In genomic region chr10:101724446-101724845, GRCh38 we compare ENCODE assay signal across 41 cellular contexts. TPM values are rescaled to one million over a fixed set of nuclear protein-coding genes. Genes with fewer than 3 reads are reported as not detected.
"Had no signal": no experiment of that assay in that cellular context is flagged by ENCODE, and none has a peak within 500 bp of the region (broad histone marks: within the 10 kb centered on the region; RNA-seq: fewer than 3 reads in every experiment).

No MANE protein-coding gene starts in this region.

- H3K9me3 ChIP-seq: gastroesophageal sphincter, ovary, prostate gland, suprapubic skin, tibial nerve had no signal

- H3K36me3 Mint-ChIP-seq: activated CD4-positive, alpha-beta memory T cell treated with anti-CD3 and anti-CD28 coated beads for 36 hours; activated naive CD4-positive, alpha-beta T cell treated with anti-CD3 and anti-CD28 coated beads, Interleukin-2, amount 10 ng/mL, durations not matched to agents 7 days and 5 days had no signal

- H3K9me3 Mint-ChIP-seq: activated CD4-positive, alpha-beta memory T cell treated with anti-CD3 and anti-CD28 coated beads for 36 hours; activated CD4-positive, alpha-beta T cell treated with anti-CD3 and anti-CD28 coated beads, Interleukin-2, amount 10 ng/mL, durations not matched to agents 24 days and 14 days; activated naive CD4-positive, alpha-beta T cell treated with anti-CD3 and anti-CD28 coated beads, Interleukin-2, amount 10 ng/mL, durations not matched to agents 7 days and 5 days; effector memory CD8-positive, alpha-beta T cell; nephron; T-helper 1 cell treated with Interleukin-12 subunit alpha and Interleukin-12 subunit beta and Interleukin-4 antibody, amounts not matched to agents 30 μg/mL and 1 μg/mL, for 36 hours had no signal

- H3K27ac Mint-ChIP-seq: activated CD4-positive, alpha-beta memory T cell treated with anti-CD3 and anti-CD28 coated beads for 36 hours; activated CD4-positive, alpha-beta T cell treated with anti-CD3 and anti-CD28 coated beads, Interleukin-2, amount 10 ng/mL, durations not matched to agents 24 days and 14 days; activated naive CD4-positive, alpha-beta T cell treated with anti-CD3 and anti-CD28 coated beads, Interleukin-2, amount 10 ng/mL, durations not matched to agents 7 days and 5 days; effector memory CD8-positive, alpha-beta T cell; T-helper 1 cell treated with Interleukin-12 subunit alpha and Interleukin-12 subunit beta and Interleukin-4 antibody, amounts not matched to agents 30 μg/mL and 1 μg/mL, for 36 hours had no signal

- H3K27ac ChIP-seq: brain microvascular endothelial cell, gastroesophageal sphincter, ovary, prostate gland, suprapubic skin, tibial nerve, VCaP had no signal

- H3K4me2 ChIP-seq: smooth muscle cell had no signal

- H3K27me3 ChIP-seq: brain microvascular endothelial cell, ovary had no signal

- H3K4me1 ChIP-seq: gastroesophageal sphincter, prostate gland, suprapubic skin, tibial nerve had no signal

- DNase-seq: activated CD4-positive, alpha-beta memory T cell treated with anti-CD3 and anti-CD28 coated beads for 36 hours; activated CD4-positive, alpha-beta T cell treated with anti-CD3 and anti-CD28 coated beads, Interleukin-2, amount 10 ng/mL, durations not matched to agents 24 days and 14 days; activated CD8-positive, alpha-beta memory T cell treated with anti-CD3 and anti-CD28 coated beads, Interleukin-2, amount 50 U/mL, for 48 hours; activated effector memory CD4-positive, alpha-beta T cell treated with anti-CD3 and anti-CD28 coated beads, Interleukin-2, amount 50 U/mL, for 16 hours; activated naive CD4-positive, alpha-beta T cell treated with anti-CD3 and anti-CD28 coated beads, Interleukin-2, amount 10 ng/mL, durations not matched to agents 7 days and 5 days; amniotic stem cell; brain microvascular endothelial cell; cortex of kidney; effector memory CD8-positive, alpha-beta T cell; head of caudate nucleus; hippocampal formation; left cardiac atrium; left ventricle myocardium superior; ovary; stimulated activated CD4-positive, alpha-beta T cell treated with anti-CD3 and anti-CD28 coated beads, Interleukin-1b, Interleukin-23, amount 100 ng/mL, for 48 hours; stimulated activated CD4-positive, alpha-beta T cell treated with anti-CD3 and anti-CD28 coated beads, Interleukin-4, amount 100 ng/mL, for 4 hours; stimulated activated CD8-positive, alpha-beta memory T cell treated with anti-CD3 and anti-CD28 coated beads, Interleukin-4, amount 100 ng/mL, for 48 hours; stimulated activated naive CD4-positive, alpha-beta T cell; SW 1271; T-helper 9 cell had no signal

- FAIRE-seq: astrocyte, endothelial cell of umbilical vein, keratinocyte, TTC549 had no signal

- H3K4me3 Mint-ChIP-seq: activated CD4-positive, alpha-beta memory T cell treated with anti-CD3 and anti-CD28 coated beads for 36 hours; activated CD4-positive, alpha-beta T cell treated with anti-CD3 and anti-CD28 coated beads, Interleukin-2, amount 10 ng/mL, durations not matched to agents 24 days and 14 days; activated naive CD4-positive, alpha-beta T cell treated with anti-CD3 and anti-CD28 coated beads, Interleukin-2, amount 10 ng/mL, durations not matched to agents 7 days and 5 days; effector memory CD8-positive, alpha-beta T cell; nephron; T-helper 1 cell treated with Interleukin-12 subunit alpha and Interleukin-12 subunit beta and Interleukin-4 antibody, amounts not matched to agents 30 μg/mL and 1 μg/mL, for 36 hours had no signal

- H3K4me3 ChIP-seq: gastroesophageal sphincter, ovary, prostate gland, smooth muscle cell, suprapubic skin, tibial nerve had no signal

- H3K36me3 ChIP-seq: brain microvascular endothelial cell, gastroesophageal sphincter, ovary, prostate gland, suprapubic skin, tibial nerve had no signal

- ATAC-seq: effector memory CD8-positive, alpha-beta T cell; gastroesophageal sphincter; left cardiac atrium; left ventricle myocardium superior had no signal

- H3K4me1 Mint-ChIP-seq: activated CD4-positive, alpha-beta T cell treated with anti-CD3 and anti-CD28 coated beads, Interleukin-2, amount 10 ng/mL, durations not matched to agents 24 days and 14 days; activated naive CD4-positive, alpha-beta T cell treated with anti-CD3 and anti-CD28 coated beads, Interleukin-2, amount 10 ng/mL, durations not matched to agents 7 days and 5 days had no signal

RNA-seq across cellular contexts. Expression of gene FGF8, which starts 51.5 kb away (rescaled TPM):
- total RNA-seq: activated CD4-positive, alpha-beta memory T cell treated with anti-CD3 and anti-CD28 coated beads for 36 hours; cardiac septum; chondrocyte; fibroblast of lung; fibroblast of villous mesenchyme; gastroesophageal sphincter; left cardiac atrium; left ventricle myocardium superior; lung microvascular endothelial cell; mesenteric fat pad; mucosa of gallbladder; ovary; smooth muscle cell; suprapubic skin; tibial nerve; ureter had no signal
- polyA plus RNA-seq: endothelial cell of umbilical vein, esophagus, fibroblast of lung, keratinocyte, ovary, smooth muscle cell had no signal
